In genomic region chr3:186823391-186823790, GRCh38 we compare ENCODE assay signal across 27 cellular contexts. TPM values are rescaled to one million over a fixed set of nuclear protein-coding genes. Genes with fewer than 3 reads are reported as not detected.
DNase-seq lines count a peak whose midpoint lies in the region; ATAC-seq and TF ChIP-seq lines count a peak whose summit lies in the region.
"Had no signal": no experiment of that assay in that cellular context is flagged by ENCODE, and none has a peak within 500 bp of the region (broad histone marks: within the 10 kb centered on the region; RNA-seq: fewer than 3 reads in every experiment).

No MANE protein-coding gene starts in this region.

- TF ChIP-seq CTCF in activated CD8-positive, alpha-beta T cell treated with anti-CD3 and anti-CD28 coated beads for 36 hours (IDR thresholded peaks at IDR 0.05) = no peak
- TF ChIP-seq CTCF in uterus (IDR thresholded peaks at IDR 0.05) (no peak), GM13976 (IDR thresholded peaks at IDR 0.05; ENCODE audit: borderline replicate concordance, control extremely low read depth, extremely low read depth, insufficient read depth, missing control alignments) (no peak)

- intact Hi-C loops in activated CD8-positive, alpha-beta T cell treated with anti-CD3 and anti-CD28 coated beads for 36 hours (cut with micrococcal nuclease) = loop anchor here (5.0 kb wide), 1 partner anchor 206 kb away; no protein-coding TSS in a partner anchor
- intact Hi-C loops in uterus (cut with DNase I; ENCODE audit: low total_unique reads) = no loop called here
- intact Hi-C loops in CD4-positive, alpha-beta memory T cell (cut with micrococcal nuclease) = no loop called here

- H3K27me3 Mint-ChIP-seq in activated CD8-positive, alpha-beta T cell treated with anti-CD3 and anti-CD28 coated beads for 36 hours = peaks cover 8% of the 10 kb centered on the region
- peaks cover 9% of the 10 kb centered on the region for H3K27me3 Mint-ChIP-seq in activated CD8-positive, alpha-beta T cell treated with anti-CD3 and anti-CD28 coated beads, Interleukin-2, amount 10 ng/mL, durations not matched to agents 7 days and 5 days (ENCODE audit: low read depth)
- peaks cover 4 to 10% of the 10 kb centered on the region in 2 donors for H3K27me3 Mint-ChIP-seq in CD4-positive, alpha-beta memory T cell

- no peaks in the 10 kb centered on the region for H3K9me3 Mint-ChIP-seq in activated CD8-positive, alpha-beta T cell treated with anti-CD3 and anti-CD28 coated beads for 36 hours
- no peaks in the 10 kb centered on the region for H3K9me3 Mint-ChIP-seq in activated CD8-positive, alpha-beta T cell treated with anti-CD3 and anti-CD28 coated beads, Interleukin-2, amount 10 ng/mL, durations not matched to agents 7 days and 5 days (ENCODE audit: insufficient read depth)
- peaks cover 0 to 3% (median 0%) of the 10 kb centered on the region in 8 donors for H3K9me3 Mint-ChIP-seq in CD4-positive, alpha-beta memory T cell
- H3K9me3 Mint-ChIP-seq: activated T-helper 2 cell treated with anti-CD3 and anti-CD28 coated beads, Interferon-gamma antibody, Interleukin-2, Interleukin-4, amounts not matched to agents 10 μg/mL and 5 μg/mL and 100 μg/mL, durations not matched to agents 14 hours and 24 hours and 36 hours; immature natural killer cell; natural killer cell treated with Interleukin-12 subunit alpha and Interleukin-12 subunit beta and Interleukin-15 and Interleukin-18, amount 100 ng/mL, for 72 hours; stimulated activated naive CD8-positive, alpha-beta T cell treated with anti-CD3 and anti-CD28 coated beads, Interleukin-15, Interleukin-2, amounts not matched to agents 100 ng/mL and 50 ng/mL, for 24 hours; T-cell had no signal

- H3K27ac Mint-ChIP-seq in activated CD8-positive, alpha-beta T cell treated with anti-CD3 and anti-CD28 coated beads for 36 hours = no peak overlapping the region
- H3K27ac Mint-ChIP-seq in activated CD8-positive, alpha-beta T cell treated with anti-CD3 and anti-CD28 coated beads, Interleukin-2, amount 10 ng/mL, durations not matched to agents 7 days and 5 days = no peak overlapping the region
- H3K27ac Mint-ChIP-seq in CD4-positive, alpha-beta memory T cell = no peak overlapping the region
- H3K27ac Mint-ChIP-seq: activated T-helper 2 cell treated with anti-CD3 and anti-CD28 coated beads, Interferon-gamma antibody, Interleukin-2, Interleukin-4, amounts not matched to agents 10 μg/mL and 5 μg/mL and 100 μg/mL, durations not matched to agents 14 hours and 24 hours and 36 hours; immature natural killer cell; natural killer cell treated with Interleukin-12 subunit alpha and Interleukin-12 subunit beta and Interleukin-15 and Interleukin-18, amount 100 ng/mL, for 72 hours; stimulated activated naive CD8-positive, alpha-beta T cell treated with anti-CD3 and anti-CD28 coated beads, Interleukin-15, Interleukin-2, amounts not matched to agents 100 ng/mL and 50 ng/mL, for 24 hours; T-cell had no signal

- H3K27me3 ChIP-seq in uterus = peaks cover 0 to 8% of the 10 kb centered on the region in 2 donors
- peaks cover 6% of the 10 kb centered on the region for H3K27me3 ChIP-seq in CD4-positive, alpha-beta memory T cell (ENCODE audit: insufficient read depth, low read length)
- H3K27me3 ChIP-seq: ovary had no signal

- no peak overlapping the region for H3K4me3 ChIP-seq in uterus
- H3K4me3 ChIP-seq in CD4-positive, alpha-beta memory T cell (ENCODE audit: low read length in 2 of 2) = no peak overlapping the region
- H3K4me3 ChIP-seq: BLaER1, colonic mucosa, hepatocyte, ovary, PC-9, tibial nerve had no signal

- peaks cover 26% of the 10 kb centered on the region for H3K4me1 Mint-ChIP-seq in activated CD8-positive, alpha-beta T cell treated with anti-CD3 and anti-CD28 coated beads for 36 hours (ENCODE audit: low read depth)
- peaks cover 31% of the 10 kb centered on the region for H3K4me1 Mint-ChIP-seq in activated CD8-positive, alpha-beta T cell treated with anti-CD3 and anti-CD28 coated beads, Interleukin-2, amount 10 ng/mL, durations not matched to agents 7 days and 5 days (ENCODE audit: low read depth)
- peaks cover 5 to 16% (median 13%) of the 10 kb centered on the region in 4 donors for H3K4me1 Mint-ChIP-seq in CD4-positive, alpha-beta memory T cell

- H3K4me3 Mint-ChIP-seq in activated CD8-positive, alpha-beta T cell treated with anti-CD3 and anti-CD28 coated beads for 36 hours = no peak overlapping the region
- no peak overlapping the region for H3K4me3 Mint-ChIP-seq in activated CD8-positive, alpha-beta T cell treated with anti-CD3 and anti-CD28 coated beads, Interleukin-2, amount 10 ng/mL, durations not matched to agents 7 days and 5 days
- no peak overlapping the region for H3K4me3 Mint-ChIP-seq in CD4-positive, alpha-beta memory T cell
- H3K4me3 Mint-ChIP-seq: immature natural killer cell; natural killer cell treated with Interleukin-12 subunit alpha and Interleukin-12 subunit beta and Interleukin-15 and Interleukin-18, amount 100 ng/mL, for 72 hours; stimulated activated naive CD8-positive, alpha-beta T cell treated with anti-CD3 and anti-CD28 coated beads, Interleukin-15, Interleukin-2, amounts not matched to agents 100 ng/mL and 50 ng/mL, for 24 hours; T-cell had no signal

- POLR2A ChIA-PET in activated CD8-positive, alpha-beta T cell treated with anti-CD3 and anti-CD28 coated beads for 36 hours (lab: Charles Lee) = interaction anchor here (0.6 to 7.8 kb wide), 2 partner anchors 39 to 206 kb away, joined by 4 to 81 read pairs; partner anchors contain the start of gene EIF4A2
- POLR2A ChIA-PET in activated CD8-positive, alpha-beta T cell treated with anti-CD3 and anti-CD28 coated beads, Interleukin-2, amount 10 ng/mL, durations not matched to agents 7 days and 5 days (lab: Charles Lee) = interaction anchor here (0.5 to 5.9 kb wide), 3 partner anchors 34 to 1176 kb away, joined by 3 to 54 read pairs (median 3); partner anchors contain the start of gene EIF4A2
- POLR2A ChIA-PET in CD4-positive, alpha-beta memory T cell (lab: Charles Lee; ENCODE audit: partially characterized antibody) = no interaction called here

- H3K27ac ChIP-seq in uterus = no peak overlapping the region
- H3K27ac ChIP-seq in CD4-positive, alpha-beta memory T cell (ENCODE audit: low read depth, low read length) = no peak overlapping the region
- H3K27ac ChIP-seq: BLaER1, colonic mucosa, hepatocyte, HL-60, ovary, PC-9, tibial nerve had no signal

- no peaks in the 10 kb centered on the region for H3K36me3 ChIP-seq in uterus
- no peaks in the 10 kb centered on the region for H3K36me3 ChIP-seq in CD4-positive, alpha-beta memory T cell (ENCODE audit: insufficient read depth, low read length)
- H3K36me3 ChIP-seq: BLaER1, colonic mucosa, ovary, tibial nerve had no signal

- H3K36me3 Mint-ChIP-seq in activated CD8-positive, alpha-beta T cell treated with anti-CD3 and anti-CD28 coated beads for 36 hours (ENCODE audit: low read depth) = peaks cover 16% of the 10 kb centered on the region
- H3K36me3 Mint-ChIP-seq in activated CD8-positive, alpha-beta T cell treated with anti-CD3 and anti-CD28 coated beads, Interleukin-2, amount 10 ng/mL, durations not matched to agents 7 days and 5 days (ENCODE audit: low read depth) = no peaks in the 10 kb centered on the region
- H3K36me3 Mint-ChIP-seq in CD4-positive, alpha-beta memory T cell = no peaks in the 10 kb centered on the region
- H3K36me3 Mint-ChIP-seq: immature natural killer cell; natural killer cell treated with Interleukin-12 subunit alpha and Interleukin-12 subunit beta and Interleukin-15 and Interleukin-18, amount 100 ng/mL, for 72 hours; T-cell had no signal

- CTCF ChIA-PET in activated CD8-positive, alpha-beta T cell treated with anti-CD3 and anti-CD28 coated beads for 36 hours (lab: Charles Lee) = interaction anchor here (0.9 to 9.0 kb wide), 2 partner anchors 18 to 208 kb away, joined by 3 to 129 read pairs; partner anchors contain the start of gene AHSG
- CTCF ChIA-PET in activated CD8-positive, alpha-beta T cell treated with anti-CD3 and anti-CD28 coated beads, Interleukin-2, amount 10 ng/mL, durations not matched to agents 7 days and 5 days (lab: Charles Lee) = interaction anchor here (1.6 to 11.1 kb wide), 2 partner anchors 26 to 208 kb away, joined by 4 to 164 read pairs; partner anchors contain the start of gene AHSG
- CTCF ChIA-PET in CD4-positive, alpha-beta memory T cell (lab: Charles Lee; ENCODE audit: partially characterized antibody) = interaction anchor here (0.7 to 9.8 kb wide), 4 partner anchors 42 to 283 kb away, joined by 3 to 278 read pairs (median 4); partner anchors contain the start of gene AHSG

- peak; percentile 17 for DNase-seq in activated CD8-positive, alpha-beta T cell treated with anti-CD3 and anti-CD28 coated beads for 36 hours
- DNase-seq in activated CD8-positive, alpha-beta T cell treated with anti-CD3 and anti-CD28 coated beads, Interleukin-2, amount 10 ng/mL, durations not matched to agents 7 days and 5 days = no peak
- DNase-seq in OCI-M1 (lab: John Stamatoyannopoulos, UW) (peak; percentile 6), fibroblast of gingiva (ENCODE audit: low read depth) (peak; percentile 15), stromal cell of bone marrow (ENCODE audit: low read depth) (peak; percentile 40), uterus (no peak), GM13976 (ENCODE audit: low spot score) (no peak)
- DNase-seq in CD4-positive, alpha-beta memory T cell = no peak
- DNase-seq: activated CD4-positive, alpha-beta T cell treated with anti-CD3 and anti-CD28 coated beads for 4 hours; colonic mucosa; immature natural killer cell; NCI-H187; NCI-H774; ovary; PC-9; right cardiac atrium; SIG-M5; T-cell had no signal

- in situ Hi-C loops in GM13976 (cut with MboI; ENCODE audit: low sequenced_read_pairs, unreplicated experiment) = no loop called here

- no peak for ATAC-seq in activated CD8-positive, alpha-beta T cell treated with anti-CD3 and anti-CD28 coated beads for 36 hours
- no peak for ATAC-seq in activated CD8-positive, alpha-beta T cell treated with anti-CD3 and anti-CD28 coated beads, Interleukin-2, amount 10 ng/mL, durations not matched to agents 7 days and 5 days
- ATAC-seq: natural killer cell treated with Interleukin-12 subunit alpha and Interleukin-12 subunit beta and Interleukin-15 and Interleukin-18, amount 100 ng/mL, for 72 hours; right cardiac atrium; T-cell had no signal

- peaks cover 0 to 7% of the 10 kb centered on the region in 2 donors for H3K4me1 ChIP-seq in uterus
- H3K4me1 ChIP-seq in CD4-positive, alpha-beta memory T cell (ENCODE audit: insufficient read depth, low read length) = peaks cover 23% of the 10 kb centered on the region
- H3K4me1 ChIP-seq: colonic mucosa had no signal

- TF ChIP-seq POLR2A in uterus (IDR thresholded peaks at IDR 0.05) = no peak

- H3K9me3 ChIP-seq in uterus = no peaks in the 10 kb centered on the region
- H3K9me3 ChIP-seq in CD4-positive, alpha-beta memory T cell (ENCODE audit: control insufficient read depth in 1 of 2, low read length in 2 of 2) = no peaks in the 10 kb centered on the region
- H3K9me3 ChIP-seq: BLaER1, colonic mucosa, ovary, tibial nerve had no signal

RNA-seq across cellular contexts. Expression of gene RFC4, which starts 17.1 kb away (rescaled TPM):
- total RNA-seq in activated CD8-positive, alpha-beta T cell treated with anti-CD3 and anti-CD28 coated beads for 36 hours = 100 to 1,000 TPM; 110 to 125 TPM
- 100 to 1,000 TPM in 1 of 2 experiments, 10 to 100 TPM in 1; 98.9 to 106 TPM for total RNA-seq in activated CD8-positive, alpha-beta T cell treated with anti-CD3 and anti-CD28 coated beads, Interleukin-2, amount 10 ng/mL, durations not matched to agents 7 days and 5 days
- total RNA-seq in uterus = 10 to 100 TPM in 3 of 4 donors, 1 to 10 TPM in 1; 2.8 to 43.8 (median 26.6) TPM
- 10 to 100 TPM; 21.5 to 24.6 TPM for total RNA-seq in CD4-positive, alpha-beta memory T cell
- 10 to 100 TPM; 18.4 to 19.0 TPM for polyA plus RNA-seq in CD4-positive, alpha-beta memory T cell

RNA-seq across cellular contexts. Expression of gene ADIPOQ, which starts 19.1 kb away (rescaled TPM):
- not detected for total RNA-seq in activated CD8-positive, alpha-beta T cell treated with anti-CD3 and anti-CD28 coated beads for 36 hours
- not detected for total RNA-seq in activated CD8-positive, alpha-beta T cell treated with anti-CD3 and anti-CD28 coated beads, Interleukin-2, amount 10 ng/mL, durations not matched to agents 7 days and 5 days
- total RNA-seq in uterus = not detected
- total RNA-seq in CD4-positive, alpha-beta memory T cell = not detected
- polyA plus RNA-seq in CD4-positive, alpha-beta memory T cell = not detected
- total RNA-seq: A673; activated T-helper 2 cell treated with anti-CD3 and anti-CD28 coated beads, Interferon-gamma antibody, Interleukin-2, Interleukin-4, amounts not matched to agents 10 μg/mL and 5 μg/mL and 100 μg/mL, durations not matched to agents 14 hours and 24 hours and 36 hours; H1; hepatocyte; natural killer cell treated with Interleukin-12 subunit alpha and Interleukin-12 subunit beta and Interleukin-15 and Interleukin-18, amount 100 ng/mL, for 72 hours; PC-9; T-cell had no signal
- polyA plus RNA-seq: H1, hepatocyte, immature natural killer cell had no signal

RNA-seq across cellular contexts. Expression of gene EIF4A2, which starts 40.0 kb away (rescaled TPM):
- total RNA-seq in activated CD8-positive, alpha-beta T cell treated with anti-CD3 and anti-CD28 coated beads for 36 hours = 100 to 1,000 TPM; 450 to 466 TPM
- 100 to 1,000 TPM; 365 to 383 TPM for total RNA-seq in activated CD8-positive, alpha-beta T cell treated with anti-CD3 and anti-CD28 coated beads, Interleukin-2, amount 10 ng/mL, durations not matched to agents 7 days and 5 days
- total RNA-seq in uterus = 1,000 to 10,000 TPM in 1 of 4 donors, 100 to 1,000 TPM in 3; 429 to 1,121 (median 514) TPM
- 100 to 1,000 TPM; 589 to 632 TPM for total RNA-seq in CD4-positive, alpha-beta memory T cell
- polyA plus RNA-seq in CD4-positive, alpha-beta memory T cell = 100 to 1,000 TPM; 242 to 270 TPM

Comparison
In these comparisons a context has a peak if more than half of its experiments do, and no peak if none do; other contexts are left out.
1. DNase-seq: peak in activated CD8-positive, alpha-beta T cell treated with anti-CD3 and anti-CD28 coated beads for 36 hours (single experiment), OCI-M1 (single experiment), fibroblast of gingiva (single experiment) and stromal cell of bone marrow (single experiment); none in activated CD8-positive, alpha-beta T cell treated with anti-CD3 and anti-CD28 coated beads, Interleukin-2, amount 10 ng/mL, durations not matched to agents 7 days and 5 days (single experiment), uterus (0 of 2), GM13976 (single experiment) and CD4-positive, alpha-beta memory T cell (0 of 5).